ENCODE assay signal across 21 cellular contexts in genomic region chr22:40403141-40403540, GRCh38. TPM values are rescaled to one million over a fixed set of nuclear protein-coding genes. Genes with fewer than 3 reads are reported as not detected.
A peak's percentile ranks its signal among the peaks of the same experiment; 100 is the strongest.
DNase-seq lines count a peak whose midpoint lies in the region; ATAC-seq lines count a peak whose summit lies in the region.
"Had no signal": no experiment of that assay in that cellular context is flagged by ENCODE, and none has a peak within 500 bp of the region (broad histone marks: within the 10 kb centered on the region; RNA-seq: fewer than 3 reads in every experiment).

No MANE protein-coding gene starts in this region.

- DNase-seq in activated naive CD8-positive, alpha-beta T cell treated with anti-CD3 and anti-CD28 coated beads for 36 hours, result no peak
- DNase-seq in activated CD4-positive, alpha-beta memory T cell treated with anti-CD3 and anti-CD28 coated beads, Interleukin-2, amount 10 ng/mL, durations not matched to agents 7 days and 5 days, result no peak
- DNase-seq in memory B cell (ENCODE audit: low spot score in 2 of 2), result no peak
- DNase-seq in SHP77 (lab: John Stamatoyannopoulos, UW), result no peak
- DNase-seq in HT-29 (ENCODE audit: low spot score), result no peak
- DNase-seq: activated naive CD4-positive, alpha-beta T cell treated with anti-CD3 and anti-CD28 coated beads for 36 hours; EL; erythroblast; left colon; mucosa of descending colon; NCI-H1694; NCI-H446 treated with DMSO at 0.1 percent for 48 hours; pancreas; RPMI8226; stimulated activated CD4-positive, alpha-beta T cell treated with anti-CD3 and anti-CD28 coated beads, Interleukin-1b, Interleukin-23, amount 100 ng/mL, for 48 hours; substantia nigra; SW 1271 had no signal

- H3K36me3 Mint-ChIP-seq in activated naive CD8-positive, alpha-beta T cell, result peaks cover 6% of the 10 kb centered on the region
- H3K36me3 Mint-ChIP-seq in activated naive CD8-positive, alpha-beta T cell treated with anti-CD3 and anti-CD28 coated beads for 36 hours, result peaks cover 42% of the 10 kb centered on the region
- peaks cover 44% of the 10 kb centered on the region for H3K36me3 Mint-ChIP-seq in activated CD4-positive, alpha-beta memory T cell treated with anti-CD3 and anti-CD28 coated beads, Interleukin-2, amount 10 ng/mL, durations not matched to agents 7 days and 5 days (ENCODE audit: low read depth)
- H3K36me3 Mint-ChIP-seq in memory B cell, result peaks cover 16% of the 10 kb centered on the region
- H3K36me3 Mint-ChIP-seq in stimulated activated memory B cell treated with anti-CD40 and anti-IgM and Interleukin-4, amounts not matched to agents 10 μg/mL and 1 μg/mL and 100 μg/mL, for 72 hours, result peaks cover 46% of the 10 kb centered on the region

- no peak for ATAC-seq in memory B cell (ENCODE audit: low read depth)
- ATAC-seq in stimulated activated memory B cell treated with anti-CD40 and anti-IgM and Interleukin-4, amounts not matched to agents 10 μg/mL and 1 μg/mL and 100 μg/mL, for 72 hours, result no peak
- no peak for ATAC-seq in activated CD4-positive, CD25-positive, alpha-beta regulatory T cell treated with anti-CD3 and anti-CD28 coated beads, Interleukin-2, amount 50 U/mL, for 24 hours
- ATAC-seq: GM23338, left colon, mucosa of descending colon, pancreas had no signal

- H3K4me1 Mint-ChIP-seq in activated naive CD8-positive, alpha-beta T cell (ENCODE audit: low read depth), result peaks cover 60% of the 10 kb centered on the region
- peaks cover 54% of the 10 kb centered on the region for H3K4me1 Mint-ChIP-seq in activated naive CD8-positive, alpha-beta T cell treated with anti-CD3 and anti-CD28 coated beads for 36 hours
- H3K4me1 Mint-ChIP-seq in activated CD4-positive, alpha-beta memory T cell treated with anti-CD3 and anti-CD28 coated beads, Interleukin-2, amount 10 ng/mL, durations not matched to agents 7 days and 5 days, result peaks cover 51% of the 10 kb centered on the region
- H3K4me1 Mint-ChIP-seq in memory B cell, result peaks cover 42% of the 10 kb centered on the region
- peaks cover 54% of the 10 kb centered on the region for H3K4me1 Mint-ChIP-seq in stimulated activated memory B cell treated with anti-CD40 and anti-IgM and Interleukin-4, amounts not matched to agents 10 μg/mL and 1 μg/mL and 100 μg/mL, for 72 hours

- POLR2A ChIA-PET in activated CD4-positive, alpha-beta memory T cell treated with anti-CD3 and anti-CD28 coated beads, Interleukin-2, amount 10 ng/mL, durations not matched to agents 7 days and 5 days (lab: Charles Lee), result no interaction called here

- CTCF ChIA-PET in activated CD4-positive, alpha-beta memory T cell treated with anti-CD3 and anti-CD28 coated beads, Interleukin-2, amount 10 ng/mL, durations not matched to agents 7 days and 5 days (lab: Charles Lee), result no interaction called here

- no peaks in the 10 kb centered on the region for H3K27me3 Mint-ChIP-seq in activated naive CD8-positive, alpha-beta T cell
- H3K27me3 Mint-ChIP-seq in activated naive CD8-positive, alpha-beta T cell treated with anti-CD3 and anti-CD28 coated beads for 36 hours, result no peaks in the 10 kb centered on the region
- no peaks in the 10 kb centered on the region for H3K27me3 Mint-ChIP-seq in activated CD4-positive, alpha-beta memory T cell treated with anti-CD3 and anti-CD28 coated beads, Interleukin-2, amount 10 ng/mL, durations not matched to agents 7 days and 5 days
- no peaks in the 10 kb centered on the region for H3K27me3 Mint-ChIP-seq in memory B cell
- no peaks in the 10 kb centered on the region for H3K27me3 Mint-ChIP-seq in stimulated activated memory B cell treated with anti-CD40 and anti-IgM and Interleukin-4, amounts not matched to agents 10 μg/mL and 1 μg/mL and 100 μg/mL, for 72 hours

- H3K27ac Mint-ChIP-seq in activated naive CD8-positive, alpha-beta T cell, result peak overlapping the region; percentile 72
- no peak overlapping the region for H3K27ac Mint-ChIP-seq in activated naive CD8-positive, alpha-beta T cell treated with anti-CD3 and anti-CD28 coated beads for 36 hours
- H3K27ac Mint-ChIP-seq in activated CD4-positive, alpha-beta memory T cell treated with anti-CD3 and anti-CD28 coated beads, Interleukin-2, amount 10 ng/mL, durations not matched to agents 7 days and 5 days, result peak overlapping the region; percentile 51
- H3K27ac Mint-ChIP-seq in memory B cell, result peak overlapping the region; percentile 50
- H3K27ac Mint-ChIP-seq in stimulated activated memory B cell treated with anti-CD40 and anti-IgM and Interleukin-4, amounts not matched to agents 10 μg/mL and 1 μg/mL and 100 μg/mL, for 72 hours, result peak overlapping the region; percentile 53
- H3K27ac Mint-ChIP-seq: GM23338 had no signal

- H3K9me3 Mint-ChIP-seq in activated naive CD8-positive, alpha-beta T cell (ENCODE audit: low read depth), result no peaks in the 10 kb centered on the region
- H3K9me3 Mint-ChIP-seq in activated naive CD8-positive, alpha-beta T cell treated with anti-CD3 and anti-CD28 coated beads for 36 hours, result no peaks in the 10 kb centered on the region
- H3K9me3 Mint-ChIP-seq in activated CD4-positive, alpha-beta memory T cell treated with anti-CD3 and anti-CD28 coated beads, Interleukin-2, amount 10 ng/mL, durations not matched to agents 7 days and 5 days, result no peaks in the 10 kb centered on the region
- H3K9me3 Mint-ChIP-seq in memory B cell, result no peaks in the 10 kb centered on the region
- no peaks in the 10 kb centered on the region for H3K9me3 Mint-ChIP-seq in stimulated activated memory B cell treated with anti-CD40 and anti-IgM and Interleukin-4, amounts not matched to agents 10 μg/mL and 1 μg/mL and 100 μg/mL, for 72 hours
- H3K9me3 Mint-ChIP-seq: activated naive CD4-positive, alpha-beta T cell treated with anti-CD3 and anti-CD28 coated beads for 36 hours; GM23338 had no signal

- H3K4me3 Mint-ChIP-seq in activated naive CD8-positive, alpha-beta T cell, result peak overlapping the region; percentile 14
- H3K4me3 Mint-ChIP-seq in activated naive CD8-positive, alpha-beta T cell treated with anti-CD3 and anti-CD28 coated beads for 36 hours, result no peak overlapping the region
- H3K4me3 Mint-ChIP-seq in activated CD4-positive, alpha-beta memory T cell treated with anti-CD3 and anti-CD28 coated beads, Interleukin-2, amount 10 ng/mL, durations not matched to agents 7 days and 5 days, result no peak overlapping the region
- no peak overlapping the region for H3K4me3 Mint-ChIP-seq in memory B cell
- no peak overlapping the region for H3K4me3 Mint-ChIP-seq in stimulated activated memory B cell treated with anti-CD40 and anti-IgM and Interleukin-4, amounts not matched to agents 10 μg/mL and 1 μg/mL and 100 μg/mL, for 72 hours
- H3K4me3 Mint-ChIP-seq: activated naive CD4-positive, alpha-beta T cell treated with anti-CD3 and anti-CD28 coated beads for 36 hours; GM23338 had no signal

RNA-seq across cellular contexts. Expression of gene SGSM3, which starts 32.7 kb away (rescaled TPM):
- 10 to 100 TPM; 37.6 to 41.4 TPM for total RNA-seq in activated naive CD8-positive, alpha-beta T cell treated with anti-CD3 and anti-CD28 coated beads for 36 hours
- 10 to 100 TPM; 70.0 to 72.2 TPM for total RNA-seq in activated CD4-positive, alpha-beta memory T cell treated with anti-CD3 and anti-CD28 coated beads, Interleukin-2, amount 10 ng/mL, durations not matched to agents 7 days and 5 days
- total RNA-seq in HT-29 (2014; rRNA removed; shearing (Covaris generic)), result 136 TPM in 2 replicates

RNA-seq across cellular contexts. Expression of gene ADSL, which starts 56.8 kb away (rescaled TPM):
- 100 to 1,000 TPM; 174 to 178 TPM for total RNA-seq in activated naive CD8-positive, alpha-beta T cell treated with anti-CD3 and anti-CD28 coated beads for 36 hours
- 100 to 1,000 TPM in 1 of 2 experiments, 10 to 100 TPM in 1; 95.0 to 105 TPM for total RNA-seq in activated CD4-positive, alpha-beta memory T cell treated with anti-CD3 and anti-CD28 coated beads, Interleukin-2, amount 10 ng/mL, durations not matched to agents 7 days and 5 days
- 61.3 and 62.4 TPM in 2 replicates for total RNA-seq in HT-29 (2014; rRNA removed; shearing (Covaris generic))
